1 cellular context compared by ENCODE assay signal in the genomic region with DNA sequence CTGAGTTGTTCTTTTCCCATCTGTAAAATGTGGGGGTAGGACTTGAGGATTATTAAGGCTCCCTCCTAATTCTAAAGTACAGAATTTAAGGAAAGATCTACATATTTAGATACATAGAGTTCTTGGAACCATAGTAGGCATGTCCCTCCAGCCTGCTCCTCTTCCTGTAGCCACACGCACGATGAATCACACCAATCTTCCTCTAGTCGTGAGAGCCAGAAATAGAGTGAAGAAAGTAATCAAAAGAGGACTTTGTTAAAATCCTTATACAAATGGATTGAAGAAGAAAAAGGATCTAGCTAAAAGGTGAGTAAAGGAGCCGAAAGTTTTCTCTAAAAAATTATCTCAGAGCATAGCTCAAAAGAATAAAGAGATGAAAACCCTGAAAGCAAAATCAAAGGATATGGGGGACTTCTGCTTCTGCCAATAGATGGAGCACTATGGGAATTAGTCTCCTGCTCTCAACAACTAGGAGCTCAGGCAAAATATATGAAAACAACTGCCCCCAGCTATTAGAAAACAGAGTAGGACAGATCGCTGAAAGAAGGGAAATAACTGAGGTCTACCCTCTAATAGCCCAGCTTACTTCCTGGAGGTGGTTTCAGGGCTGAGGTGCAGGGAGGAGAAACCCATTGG.
TF ChIP-seq lines count a peak whose summit lies in the region.

No MANE protein-coding gene starts in this region.

TF ChIP-seq in H1, 55 proteins besides CTCF, POLR2A, EP300 and RAD21:
- no peak for TF ChIP-seq BRCA1 (IDR thresholded peaks at IDR 0.05; ENCODE audit: low read depth, low read length)
- TF ChIP-seq BACH1 (IDR thresholded peaks at IDR 0.05; ENCODE audit: low read length) = no peak
- no peak for TF ChIP-seq SP2 (IDR thresholded peaks at IDR 0.05; ENCODE audit: low read length)
- TF ChIP-seq CREB1 (IDR thresholded peaks at IDR 0.05) = no peak
- TF ChIP-seq SP4 (IDR thresholded peaks at IDR 0.05; ENCODE audit: low read length) = no peak
